In the genomic region with DNA sequence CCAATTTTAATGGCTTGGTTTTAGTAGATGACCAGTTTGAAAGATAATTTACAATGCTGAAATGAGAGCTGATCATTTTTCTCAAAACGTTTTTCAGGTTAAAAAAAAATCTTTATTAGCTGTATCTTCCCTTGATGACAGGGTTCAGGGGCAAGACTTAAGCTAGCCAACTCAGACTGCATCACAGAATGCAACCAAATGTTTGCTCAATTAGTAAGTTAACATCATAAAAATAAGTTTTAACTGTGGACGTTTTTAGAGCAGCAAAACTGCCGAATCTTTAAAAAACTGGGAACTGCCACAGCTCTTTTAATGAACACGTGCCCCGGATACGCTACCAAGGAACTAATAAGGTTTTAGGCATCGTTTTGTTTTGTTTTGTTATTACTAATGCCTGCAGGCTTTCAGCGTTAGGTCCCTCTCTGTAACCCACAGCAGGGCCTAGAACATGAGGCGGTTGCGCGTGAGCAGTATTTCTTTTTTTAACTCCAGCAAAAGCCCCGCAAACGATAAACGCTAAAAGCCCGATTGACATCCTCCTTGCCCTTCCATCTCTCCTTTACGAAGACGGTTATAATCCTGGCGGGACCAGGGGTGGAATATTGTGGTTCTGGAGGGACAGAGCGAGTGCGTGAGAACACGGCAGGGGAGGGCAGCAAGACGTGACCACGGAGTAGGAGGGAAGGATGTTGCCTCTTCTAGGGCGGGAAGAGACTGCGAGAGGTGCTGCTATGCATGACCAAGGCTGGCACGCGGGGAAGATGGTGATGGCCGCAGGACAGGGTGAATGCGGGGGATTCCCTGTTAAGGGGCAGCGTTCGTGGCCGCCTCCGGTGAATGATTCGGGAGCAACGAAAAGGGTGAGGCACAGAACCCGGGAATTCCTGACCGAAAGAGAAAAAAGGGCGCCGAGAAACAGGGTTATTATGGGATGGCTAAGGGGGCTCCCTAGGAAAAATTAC, we compare ENCODE assay signal across 8 cellular contexts. TPM values are rescaled to one million over a fixed set of nuclear protein-coding genes. Genes with fewer than 3 reads are reported as not detected.
A peak's percentile ranks its signal among the peaks of the same experiment; 100 is the strongest.
DNase-seq lines count a peak whose midpoint lies in the region; ATAC-seq and TF ChIP-seq lines count a peak whose summit lies in the region.

No MANE protein-coding gene starts in this region.

- POLR2A ChIA-PET in CD8-positive, alpha-beta memory T cell (lab: Charles Lee), result interaction anchor here (1.2 kb wide), 2 partner anchors 54 to 73 kb away, joined by 3 to 4 read pairs; partner anchors contain the start of gene CHD8
- POLR2A ChIA-PET in HEK293 (lab: Yijun Ruan, JAX), result interaction anchor here (0.9 kb wide), 1 partner anchor 143 kb away, joined by 3 read pairs; the partner anchor contains the start of gene SALL2

- peak overlapping the region; percentile 96 to 100 (median 99) for H3K27ac Mint-ChIP-seq in CD8-positive, alpha-beta memory T cell
- H3K27ac Mint-ChIP-seq in dendritic cell treated with granulocyte-macrophage colony-stimulating factor and Interleukin-4, amounts not matched to agents 40 ng/mL and 50 ng/mL, for 4 days, result peak overlapping the region; percentile 97

- peaks cover 44 to 60% (median 57%) of the 10 kb centered on the region in 3 donors for H3K4me1 Mint-ChIP-seq in CD8-positive, alpha-beta memory T cell
- peaks cover 30% of the 10 kb centered on the region for H3K4me1 Mint-ChIP-seq in dendritic cell treated with granulocyte-macrophage colony-stimulating factor and Interleukin-4, amounts not matched to agents 40 ng/mL and 50 ng/mL, for 4 days (ENCODE audit: low read depth)

- H3K4me3 Mint-ChIP-seq in CD8-positive, alpha-beta memory T cell, result peak overlapping the region; percentile 88 to 99 (median 96)
- peak overlapping the region; percentile 96 for H3K4me3 Mint-ChIP-seq in dendritic cell treated with granulocyte-macrophage colony-stimulating factor and Interleukin-4, amounts not matched to agents 40 ng/mL and 50 ng/mL, for 4 days

- peaks cover 0 to 45% (median 1%) of the 10 kb centered on the region in 3 donors for H3K36me3 Mint-ChIP-seq in CD8-positive, alpha-beta memory T cell
- peaks cover 43% of the 10 kb centered on the region for H3K36me3 Mint-ChIP-seq in dendritic cell treated with granulocyte-macrophage colony-stimulating factor and Interleukin-4, amounts not matched to agents 40 ng/mL and 50 ng/mL, for 4 days (ENCODE audit: low read depth)

- peak overlapping the region; percentile 89 for H3K4me3 ChIP-seq in CD8-positive, alpha-beta memory T cell (ENCODE audit: low read length)
- H3K4me3 ChIP-seq in HEK293 (ENCODE audit: low read depth, low read length), result peak overlapping the region; percentile 89
- H3K4me3 ChIP-seq in lower lobe of right lung, result peak overlapping the region; percentile 79

- H3K9me3 ChIP-seq in CD8-positive, alpha-beta memory T cell (ENCODE audit: low read length), result no peaks in the 10 kb centered on the region
- H3K9me3 ChIP-seq in HEK293 (ENCODE audit: control insufficient read depth, insufficient read depth, low read depth, low read length) (no peaks in the 10 kb centered on the region), lower lobe of right lung (no peaks in the 10 kb centered on the region)

- intact Hi-C loops in dendritic cell treated with granulocyte-macrophage colony-stimulating factor and Interleukin-4, amounts not matched to agents 40 ng/mL and 50 ng/mL, for 4 days (cut with micrococcal nuclease), result no loop called here
- intact Hi-C loops in lower lobe of right lung (cut with DNase I), result no loop called here

- H3K4me1 ChIP-seq in CD8-positive, alpha-beta memory T cell (ENCODE audit: insufficient read depth, low read length), result peaks cover 25% of the 10 kb centered on the region
- H3K4me1 ChIP-seq in HEK293 (ENCODE audit: control insufficient read depth, insufficient read depth, low read length) (peaks cover 20% of the 10 kb centered on the region), lower lobe of right lung (peaks cover 25% of the 10 kb centered on the region)

- ATAC-seq in lower lobe of right lung, result peak; percentile 55 to 61
- ATAC-seq in HG03095 (IDR thresholded peaks at IDR 0.05; ENCODE audit: unreplicated experiment), result no peak

- H3K36me3 ChIP-seq in CD8-positive, alpha-beta memory T cell (ENCODE audit: insufficient read depth, low read length), result no peaks in the 10 kb centered on the region
- H3K36me3 ChIP-seq in HEK293 (ENCODE audit: control insufficient read depth in 2 of 2, insufficient read depth in 1 of 2, low read length in 2 of 2), result peaks cover 48 to 54% of the 10 kb centered on the region in 2 experiments
- H3K36me3 ChIP-seq in lower lobe of right lung, result peaks cover 30% of the 10 kb centered on the region

- no peaks in the 10 kb centered on the region for H3K27me3 Mint-ChIP-seq in CD8-positive, alpha-beta memory T cell
- H3K27me3 Mint-ChIP-seq in dendritic cell treated with granulocyte-macrophage colony-stimulating factor and Interleukin-4, amounts not matched to agents 40 ng/mL and 50 ng/mL, for 4 days, result no peaks in the 10 kb centered on the region

- peak in 4 of 5 donors; percentile 23 to 60 (median 44) for DNase-seq in CD8-positive, alpha-beta memory T cell
- DNase-seq in NCI-H345 (lab: John Stamatoyannopoulos, UW) (peak; percentile 47), lower lobe of right lung (peak; percentile 54)
- DNase-seq in activated CD4-positive, alpha-beta T cell treated with anti-CD3 and anti-CD28 coated beads, Interleukin-2, amount 50 U/mL, for 24 hours (ENCODE audit: low read depth in 1 of 2, low spot score in 1 of 2), result peak; percentile 32 to 36
- DNase-seq in stimulated activated CD4-positive, alpha-beta T cell treated with anti-CD3 and anti-CD28 coated beads, TNF-alpha, amount 100 ng/mL, for 48 hours (ENCODE audit: low read depth in 3 of 3), result peak; percentile 20 to 36 (median 34)

- peak overlapping the region; percentile 91 for H3K27ac ChIP-seq in CD8-positive, alpha-beta memory T cell (ENCODE audit: low read depth, low read length)
- H3K27ac ChIP-seq in HEK293 (ENCODE audit: extremely low read depth, low read depth, low read length) (peak overlapping the region; percentile 87), lower lobe of right lung (peak overlapping the region; percentile 91)

- TF ChIP-seq CTCF in HEK293 (tag by site-specific recombination; IDR thresholded peaks at IDR 0.05) (no peak), lower lobe of right lung (IDR thresholded peaks at IDR 0.05) (no peak)

- H3K9me3 Mint-ChIP-seq in CD8-positive, alpha-beta memory T cell, result no peaks in the 10 kb centered on the region
- no peaks in the 10 kb centered on the region for H3K9me3 Mint-ChIP-seq in dendritic cell treated with granulocyte-macrophage colony-stimulating factor and Interleukin-4, amounts not matched to agents 40 ng/mL and 50 ng/mL, for 4 days

- H3K27me3 ChIP-seq in CD8-positive, alpha-beta memory T cell (ENCODE audit: insufficient read depth, low read length, poor library complexity, severe bottlenecking), result no peaks in the 10 kb centered on the region
- H3K27me3 ChIP-seq in lower lobe of right lung (ENCODE audit: low read depth), result no peaks in the 10 kb centered on the region

- CTCF ChIA-PET in CD8-positive, alpha-beta memory T cell (lab: Charles Lee), result no interaction called here
- CTCF ChIA-PET in HEK293 (lab: Yijun Ruan, JAX), result interaction anchor here (0.6 kb wide), 1 partner anchor 184 kb away, joined by 3 read pairs; no protein-coding TSS in a partner anchor

TF ChIP-seq in HEK293, 187 proteins besides CTCF, POLR2A, EP300 and RAD21 (continues in another document):
- TF ChIP-seq GLI4 (tag by site-specific recombination; IDR thresholded peaks at IDR 0.05), result peak; percentile 60; the same call in 1 of the 2 replicates
- no peak for TF ChIP-seq GLI2 (tag by site-specific recombination; IDR thresholded peaks at IDR 0.05; ENCODE audit: borderline replicate concordance, low read depth)
- 0 out of 2 replicates have a peak, but pooled peaks have one; percentile 4 for TF ChIP-seq ZNF623 (tag by site-specific recombination; IDR thresholded peaks at IDR 0.05)
- peak; percentile 59; the same call in 1 of the 2 replicates for TF ChIP-seq ZNF394 (tag by site-specific recombination; IDR thresholded peaks at IDR 0.05; ENCODE audit: borderline replicate concordance)
- TF ChIP-seq HOXC10 (CRISPR knock-in tag; IDR thresholded peaks at IDR 0.05), result no peak
- TF ChIP-seq ZNF292 (tag by site-specific recombination; IDR thresholded peaks at IDR 0.05; ENCODE audit: borderline replicate concordance, low read depth), result no peak
- TF ChIP-seq ZNF140 (tag by site-specific recombination; IDR thresholded peaks at IDR 0.05), result no peak
- TF ChIP-seq ZNF23 (tag by site-specific recombination; IDR thresholded peaks at IDR 0.05; ENCODE audit: borderline replicate concordance), result no peak
- no peak for TF ChIP-seq ZNF426 (tag by site-specific recombination; IDR thresholded peaks at IDR 0.05)
- peak; percentile 88 for TF ChIP-seq ZSCAN30 (tag by site-specific recombination; IDR thresholded peaks at IDR 0.05)
- TF ChIP-seq ZNF626 (tag by site-specific recombination; IDR thresholded peaks at IDR 0.05), result no peak
- TF ChIP-seq ZNF398 (tag by site-specific recombination; IDR thresholded peaks at IDR 0.05), result peak; percentile 63; the same call in 1 of the 2 replicates
- TF ChIP-seq REPIN1 (tag by site-specific recombination; IDR thresholded peaks at IDR 0.05; ENCODE audit: low read depth), result no peak
- TF ChIP-seq ZNF600 (tag by site-specific recombination; IDR thresholded peaks at IDR 0.05), result peak; percentile 89
- TF ChIP-seq ZNF324 (tag by site-specific recombination; IDR thresholded peaks at IDR 0.05), result no peak
- TF ChIP-seq ZNF19 (tag by site-specific recombination; IDR thresholded peaks at IDR 0.05; ENCODE audit: low read depth), result no peak
- TF ChIP-seq ZNF529 (tag by site-specific recombination; IDR thresholded peaks at IDR 0.05; ENCODE audit: insufficient replicate concordance), result no peak

RNA-seq across cellular contexts. Expression of gene SUPT16H, which starts 0.7 kb away (rescaled TPM):
- 100 to 1,000 TPM; 199 to 208 TPM for total RNA-seq in CD8-positive, alpha-beta memory T cell
- 84.5 TPM for polyA plus RNA-seq in CD8-positive, alpha-beta memory T cell
- 49.9 TPM for total RNA-seq in lower lobe of right lung
